Comparison of ENCODE assay signal across 15 cellular contexts in the genomic region with DNA sequence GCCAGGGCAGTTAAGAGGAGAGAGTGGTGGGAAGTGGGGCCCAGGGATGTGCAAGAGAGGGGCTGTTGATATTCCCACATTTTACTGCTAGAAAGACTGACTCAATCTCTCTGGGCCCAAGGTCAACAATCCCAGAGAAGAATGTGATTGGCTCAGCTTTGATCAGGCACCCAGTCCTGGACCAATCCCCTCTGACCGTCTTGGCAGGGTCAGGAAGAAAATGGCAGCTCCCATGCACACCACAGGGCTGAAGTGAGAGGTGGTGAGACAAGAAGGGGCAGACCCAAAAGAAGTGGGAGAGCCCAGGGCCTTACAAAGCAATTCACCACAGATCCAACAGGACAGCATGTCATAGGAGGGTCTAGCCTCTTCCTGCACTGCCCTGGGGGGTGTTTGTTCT. TPM values are rescaled to one million over a fixed set of nuclear protein-coding genes. Genes with fewer than 3 reads are reported as not detected.
A peak's percentile ranks its signal among the peaks of the same experiment; 100 is the strongest.
DNase-seq lines count a peak whose midpoint lies in the region; ATAC-seq and TF ChIP-seq lines count a peak whose summit lies in the region.
"Had no signal": no experiment of that assay in that cellular context is flagged by ENCODE, and none has a peak within 500 bp of the region (broad histone marks: within the 10 kb centered on the region; RNA-seq: fewer than 3 reads in every experiment).

No MANE protein-coding gene starts in this region.

- no peak for ATAC-seq in CD4-positive, alpha-beta T cell (ENCODE audit: poor library complexity)
- no peak for ATAC-seq in naive thymus-derived CD4-positive, alpha-beta T cell
- no peak for ATAC-seq in HG03520 (IDR thresholded peaks at IDR 0.05; ENCODE audit: unreplicated experiment)
- ATAC-seq in natural killer cell treated with Interleukin-12 subunit alpha and Interleukin-12 subunit beta and Interleukin-15 and Interleukin-18, amount 100 ng/mL, for 72 hours = no peak
- ATAC-seq: GM12878 had no signal

- H3K9me3 Mint-ChIP-seq in activated CD4-positive, alpha-beta T cell treated with anti-CD3 and anti-CD28 coated beads, Interleukin-2, amount 10 ng/mL, durations not matched to agents 24 days and 14 days = no peaks in the 10 kb centered on the region
- no peaks in the 10 kb centered on the region for H3K9me3 Mint-ChIP-seq in CD4-positive, alpha-beta T cell
- H3K9me3 Mint-ChIP-seq in activated naive CD8-positive, alpha-beta T cell treated with anti-CD3 and anti-CD28 coated beads for 36 hours = no peaks in the 10 kb centered on the region
- H3K9me3 Mint-ChIP-seq in naive thymus-derived CD4-positive, alpha-beta T cell = peaks cover 0 to 1% (median 0%) of the 10 kb centered on the region in 11 donors
- H3K9me3 Mint-ChIP-seq in natural killer cell treated with Interleukin-12 subunit alpha and Interleukin-12 subunit beta and Interleukin-15 and Interleukin-18, amount 100 ng/mL, for 72 hours = no peaks in the 10 kb centered on the region

- H3K36me3 Mint-ChIP-seq in activated CD4-positive, alpha-beta T cell treated with anti-CD3 and anti-CD28 coated beads, Interleukin-2, amount 10 ng/mL, durations not matched to agents 24 days and 14 days (ENCODE audit: low read depth) = no peaks in the 10 kb centered on the region
- no peaks in the 10 kb centered on the region for H3K36me3 Mint-ChIP-seq in CD4-positive, alpha-beta T cell (ENCODE audit: low read depth)
- no peaks in the 10 kb centered on the region for H3K36me3 Mint-ChIP-seq in activated naive CD8-positive, alpha-beta T cell treated with anti-CD3 and anti-CD28 coated beads for 36 hours
- H3K36me3 Mint-ChIP-seq in naive thymus-derived CD4-positive, alpha-beta T cell = no peaks in the 10 kb centered on the region
- no peaks in the 10 kb centered on the region for H3K36me3 Mint-ChIP-seq in natural killer cell treated with Interleukin-12 subunit alpha and Interleukin-12 subunit beta and Interleukin-15 and Interleukin-18, amount 100 ng/mL, for 72 hours

- H3K4me1 Mint-ChIP-seq in activated CD4-positive, alpha-beta T cell treated with anti-CD3 and anti-CD28 coated beads, Interleukin-2, amount 10 ng/mL, durations not matched to agents 24 days and 14 days = peaks cover 44% of the 10 kb centered on the region
- peaks cover 55% of the 10 kb centered on the region for H3K4me1 Mint-ChIP-seq in CD4-positive, alpha-beta T cell (ENCODE audit: low read depth)
- H3K4me1 Mint-ChIP-seq in activated naive CD8-positive, alpha-beta T cell treated with anti-CD3 and anti-CD28 coated beads for 36 hours = peaks cover 64% of the 10 kb centered on the region
- H3K4me1 Mint-ChIP-seq in naive thymus-derived CD4-positive, alpha-beta T cell = peaks cover 35 to 74% (median 51%) of the 10 kb centered on the region in 7 donors
- peaks cover 30 to 33% of the 10 kb centered on the region in 2 donors for H3K4me1 Mint-ChIP-seq in natural killer cell treated with Interleukin-12 subunit alpha and Interleukin-12 subunit beta and Interleukin-15 and Interleukin-18, amount 100 ng/mL, for 72 hours (ENCODE audit: low read depth in 2 of 2)

- no peak for TF ChIP-seq CTCF in CD4-positive, alpha-beta T cell (IDR thresholded peaks at IDR 0.05)

- DNase-seq in activated CD4-positive, alpha-beta T cell treated with anti-CD3 and anti-CD28 coated beads, Interleukin-2, amount 10 ng/mL, durations not matched to agents 24 days and 14 days = no peak
- no peak for DNase-seq in activated CD4-positive, alpha-beta T cell treated with anti-CD3 and anti-CD28 coated beads for 48 hours
- no peak for DNase-seq in CD4-positive, alpha-beta T cell
- no peak for DNase-seq in activated naive CD8-positive, alpha-beta T cell treated with anti-CD3 and anti-CD28 coated beads for 36 hours
- DNase-seq in naive thymus-derived CD4-positive, alpha-beta T cell = no peak
- DNase-seq in natural killer cell treated with Interleukin-12 subunit alpha and Interleukin-12 subunit beta and Interleukin-15 and Interleukin-18, amount 100 ng/mL, for 72 hours (ENCODE audit: low spot score) = no peak
- no peak for DNase-seq in putamen (ENCODE audit: low spot score)
- DNase-seq: C1 segment of cervical spinal cord, NCI-H1417 treated with DMSO at 0.1 percent for 48 hours, NCI-H2029 treated with DMSO at 0.1 percent for 48 hours, NCI-H510A treated with DMSO at 0.1 percent for 48 hours had no signal

- H3K27ac ChIP-seq in CD4-positive, alpha-beta T cell (ENCODE audit: low read depth, low read length) = no peak overlapping the region
- H3K27ac ChIP-seq in naive thymus-derived CD4-positive, alpha-beta T cell (ENCODE audit: low read depth, low read length) = no peak overlapping the region

- intact Hi-C loops in activated CD4-positive, alpha-beta T cell treated with anti-CD3 and anti-CD28 coated beads, Interleukin-2, amount 10 ng/mL, durations not matched to agents 24 days and 14 days (cut with micrococcal nuclease) = loop anchor here (10.0 kb wide), 1 partner anchor 1148 kb away; no protein-coding TSS in a partner anchor
- intact Hi-C loops in CD4-positive, alpha-beta T cell (cut with DNase I, micrococcal nuclease) = no loop called here
- intact Hi-C loops in naive thymus-derived CD4-positive, alpha-beta T cell (cut with micrococcal nuclease) = no loop called here

- H3K4me3 Mint-ChIP-seq in activated CD4-positive, alpha-beta T cell treated with anti-CD3 and anti-CD28 coated beads, Interleukin-2, amount 10 ng/mL, durations not matched to agents 24 days and 14 days = no peak overlapping the region
- H3K4me3 Mint-ChIP-seq in CD4-positive, alpha-beta T cell = peak overlapping the region; percentile 34
- no peak overlapping the region for H3K4me3 Mint-ChIP-seq in activated naive CD8-positive, alpha-beta T cell treated with anti-CD3 and anti-CD28 coated beads for 36 hours
- H3K4me3 Mint-ChIP-seq in naive thymus-derived CD4-positive, alpha-beta T cell = peak overlapping the region in 1 of 10 donors; percentile 21
- H3K4me3 Mint-ChIP-seq in natural killer cell treated with Interleukin-12 subunit alpha and Interleukin-12 subunit beta and Interleukin-15 and Interleukin-18, amount 100 ng/mL, for 72 hours = no peak overlapping the region

- no peaks in the 10 kb centered on the region for H3K27me3 Mint-ChIP-seq in activated CD4-positive, alpha-beta T cell treated with anti-CD3 and anti-CD28 coated beads, Interleukin-2, amount 10 ng/mL, durations not matched to agents 24 days and 14 days
- H3K27me3 Mint-ChIP-seq in CD4-positive, alpha-beta T cell = no peaks in the 10 kb centered on the region
- H3K27me3 Mint-ChIP-seq in activated naive CD8-positive, alpha-beta T cell treated with anti-CD3 and anti-CD28 coated beads for 36 hours = no peaks in the 10 kb centered on the region
- no peaks in the 10 kb centered on the region for H3K27me3 Mint-ChIP-seq in naive thymus-derived CD4-positive, alpha-beta T cell
- H3K27me3 Mint-ChIP-seq in natural killer cell treated with Interleukin-12 subunit alpha and Interleukin-12 subunit beta and Interleukin-15 and Interleukin-18, amount 100 ng/mL, for 72 hours = no peaks in the 10 kb centered on the region

- H3K4me3 ChIP-seq in naive thymus-derived CD4-positive, alpha-beta T cell (ENCODE audit: low read length) = no peak overlapping the region
- H3K4me3 ChIP-seq: GM12878 had no signal

- no peaks in the 10 kb centered on the region for H3K36me3 ChIP-seq in naive thymus-derived CD4-positive, alpha-beta T cell (ENCODE audit: control insufficient read depth in 2 of 3, insufficient read depth in 3 of 3, low read length in 3 of 3)

- H3K27me3 ChIP-seq in CD4-positive, alpha-beta T cell (ENCODE audit: control insufficient read depth, insufficient read depth, low read length) = no peaks in the 10 kb centered on the region
- no peaks in the 10 kb centered on the region for H3K27me3 ChIP-seq in naive thymus-derived CD4-positive, alpha-beta T cell (ENCODE audit: control insufficient read depth in 2 of 2, insufficient read depth in 2 of 2, low read length in 2 of 2)

- no peaks in the 10 kb centered on the region for H3K9me3 ChIP-seq in CD4-positive, alpha-beta T cell (ENCODE audit: control insufficient read depth, low read length)
- H3K9me3 ChIP-seq in naive thymus-derived CD4-positive, alpha-beta T cell (ENCODE audit: control insufficient read depth in 2 of 3, low read length in 3 of 3) = no peaks in the 10 kb centered on the region

- CTCF ChIA-PET in CD4-positive, alpha-beta T cell (lab: Charles Lee) = interaction anchor here (1.1 kb wide), 1 partner anchor 51 kb away, joined by 4 read pairs; a partner anchor contains a TSS
- CTCF ChIA-PET in naive thymus-derived CD4-positive, alpha-beta T cell (lab: Charles Lee) = interaction anchor here (0.7 to 6.4 kb wide), 6 partner anchors 11 to 417 kb away, joined by 3 to 48 read pairs (median 4); a partner anchor contains a TSS

- peak overlapping the region; percentile 23 for H3K27ac Mint-ChIP-seq in activated CD4-positive, alpha-beta T cell treated with anti-CD3 and anti-CD28 coated beads, Interleukin-2, amount 10 ng/mL, durations not matched to agents 24 days and 14 days
- H3K27ac Mint-ChIP-seq in CD4-positive, alpha-beta T cell = peak overlapping the region; percentile 69
- H3K27ac Mint-ChIP-seq in activated naive CD8-positive, alpha-beta T cell treated with anti-CD3 and anti-CD28 coated beads for 36 hours = peak overlapping the region; percentile 30
- peak overlapping the region in 8 of 9 donors; percentile 35 to 88 (median 58) for H3K27ac Mint-ChIP-seq in naive thymus-derived CD4-positive, alpha-beta T cell
- peak overlapping the region in 1 of 2 donors; percentile 52 for H3K27ac Mint-ChIP-seq in natural killer cell treated with Interleukin-12 subunit alpha and Interleukin-12 subunit beta and Interleukin-15 and Interleukin-18, amount 100 ng/mL, for 72 hours

- H3K4me1 ChIP-seq in naive thymus-derived CD4-positive, alpha-beta T cell (ENCODE audit: control insufficient read depth in 2 of 2, insufficient read depth in 2 of 2, low read length in 2 of 2) = peaks cover 40 to 41% of the 10 kb centered on the region in 2 donors

- POLR2A ChIA-PET in CD4-positive, alpha-beta T cell (lab: Charles Lee) = interaction anchor here (0.8 to 1.5 kb wide), 4 partner anchors 20 to 128 kb away, joined by 3 to 5 read pairs (median 3); a partner anchor contains a TSS
- POLR2A ChIA-PET in naive thymus-derived CD4-positive, alpha-beta T cell (lab: Charles Lee) = interaction anchor here (0.6 to 23.5 kb wide), 4 partner anchors 8 to 51 kb away, joined by 3 to 521 read pairs (median 78); a partner anchor contains a TSS

RNA-seq across cellular contexts. Expression of a gene that starts 3.3 kb away (rescaled TPM):
- total RNA-seq in activated CD4-positive, alpha-beta T cell treated with anti-CD3 and anti-CD28 coated beads, Interleukin-2, amount 10 ng/mL, durations not matched to agents 24 days and 14 days = 0.26 and 0.33 TPM in 2 replicates
- under 1 TPM; 0.25 to 0.36 TPM for total RNA-seq in CD4-positive, alpha-beta T cell
- under 1 TPM; 0.24 to 0.41 TPM for total RNA-seq in activated naive CD8-positive, alpha-beta T cell treated with anti-CD3 and anti-CD28 coated beads for 36 hours
- total RNA-seq in naive thymus-derived CD4-positive, alpha-beta T cell = 1 to 10 TPM in 1 of 5 experiments, under 1 TPM in 4; 0.13 to 1.0 (median 0.19) TPM
- not detected for polyA plus RNA-seq in naive thymus-derived CD4-positive, alpha-beta T cell
- not detected for total RNA-seq in natural killer cell treated with Interleukin-12 subunit alpha and Interleukin-12 subunit beta and Interleukin-15 and Interleukin-18, amount 100 ng/mL, for 72 hours
- total RNA-seq: A172, LHCN-M2 had no signal

RNA-seq across cellular contexts. Expression of a gene that starts 50.5 kb away (rescaled TPM):
- total RNA-seq in activated CD4-positive, alpha-beta T cell treated with anti-CD3 and anti-CD28 coated beads, Interleukin-2, amount 10 ng/mL, durations not matched to agents 24 days and 14 days = 125 and 131 TPM in 2 replicates
- total RNA-seq in CD4-positive, alpha-beta T cell = 10 to 100 TPM; 86.2 to 91.4 TPM
- total RNA-seq in activated naive CD8-positive, alpha-beta T cell treated with anti-CD3 and anti-CD28 coated beads for 36 hours = 10 to 100 TPM; 41.4 to 47.3 TPM
- total RNA-seq in naive thymus-derived CD4-positive, alpha-beta T cell = 100 to 1,000 TPM in 3 of 5 experiments, 10 to 100 TPM in 2; 91.1 to 271 (median 101) TPM
- polyA plus RNA-seq in naive thymus-derived CD4-positive, alpha-beta T cell = 100 to 1,000 TPM; 220 to 300 TPM
- 10 to 100 TPM; 18.8 to 19.7 TPM for total RNA-seq in natural killer cell treated with Interleukin-12 subunit alpha and Interleukin-12 subunit beta and Interleukin-15 and Interleukin-18, amount 100 ng/mL, for 72 hours
